Comparison of ENCODE assay signal across 10 cellular contexts in the genomic region with DNA sequence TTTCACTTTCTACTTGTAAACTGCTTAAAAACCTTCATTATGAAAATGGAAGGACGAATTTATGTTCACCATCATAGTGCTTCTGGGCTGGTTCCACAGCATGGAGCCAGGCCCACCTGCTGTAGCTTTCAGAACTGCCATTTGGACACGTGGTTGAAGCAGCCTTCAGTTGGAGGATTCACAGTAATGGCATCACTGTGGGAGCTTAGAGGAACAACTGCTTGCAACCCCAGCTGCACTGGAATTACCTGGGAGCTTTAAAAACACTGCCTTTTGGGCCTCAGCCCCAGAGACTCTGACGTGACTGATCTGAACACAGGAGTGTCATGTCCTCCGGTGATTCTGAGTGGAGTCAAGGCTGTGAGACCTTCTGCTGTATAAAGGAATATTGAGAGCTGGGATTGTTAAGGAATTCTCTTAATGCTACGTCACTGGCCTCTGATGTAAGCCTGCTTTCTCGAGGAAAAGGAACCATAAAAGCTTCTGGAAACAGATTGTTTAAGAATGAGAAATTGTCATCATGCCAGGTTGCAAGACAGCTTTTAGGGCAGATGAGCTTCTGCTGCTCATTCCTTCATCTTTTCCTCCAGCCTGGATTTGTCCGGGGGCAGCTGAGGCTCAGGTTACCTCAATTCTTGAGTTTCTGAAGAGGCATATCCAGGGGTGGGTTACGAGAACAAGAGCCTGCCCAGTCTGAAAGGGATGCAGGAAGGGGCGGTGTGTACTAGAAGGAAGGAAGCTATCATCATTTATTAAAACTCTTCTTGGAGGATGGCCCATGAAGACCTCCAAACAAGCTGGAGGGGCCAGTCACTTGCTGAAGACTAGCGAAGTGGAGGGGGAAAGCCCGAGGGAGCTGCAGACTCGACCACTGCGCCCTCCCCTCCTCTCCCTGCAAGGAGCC. TPM values are rescaled to one million over a fixed set of nuclear protein-coding genes. Genes with fewer than 3 reads are reported as not detected.
DNase-seq lines count a peak whose midpoint lies in the region; ATAC-seq, FAIRE-seq and TF ChIP-seq lines count a peak whose summit lies in the region.
"Had no signal": no experiment of that assay in that cellular context is flagged by ENCODE, and none has a peak within 500 bp of the region (broad histone marks: within the 10 kb centered on the region; RNA-seq: fewer than 3 reads in every experiment).

No MANE protein-coding gene starts in this region.

- peak overlapping the region; percentile 59 for H3K4me3 ChIP-seq in astrocyte of the cerebellum (ENCODE audit: low read depth, low read length)
- H3K4me3 ChIP-seq in small intestine (ENCODE audit: low read depth in 1 of 2, low read length in 2 of 2), result no peak overlapping the region

- H3K9me3 Mint-ChIP-seq in immature natural killer cell, result peaks cover 9 to 18% (median 15%) of the 10 kb centered on the region in 6 donors

- no peak for ATAC-seq in GM21360 (IDR thresholded peaks at IDR 0.05; ENCODE audit: unreplicated experiment)

- H3K4me1 ChIP-seq in small intestine (ENCODE audit: control insufficient read depth in 2 of 2, insufficient read depth in 1 of 2, low read depth in 1 of 2, low read length in 1 of 2), result peaks cover 0 to 2% of the 10 kb centered on the region in 2 donors

- no peak overlapping the region for H3K27ac Mint-ChIP-seq in immature natural killer cell
- H3K27ac Mint-ChIP-seq: memory B cell had no signal

- peaks cover 3% of the 10 kb centered on the region in 2 donors for H3K27me3 ChIP-seq in small intestine (ENCODE audit: control insufficient read depth in 2 of 2, insufficient read depth in 2 of 2, low read length in 2 of 2)

- H3K9me3 ChIP-seq in small intestine (ENCODE audit: control insufficient read depth, low read depth), result no peaks in the 10 kb centered on the region

- in situ Hi-C loops in astrocyte of the cerebellum (cut with HindIII; ENCODE audit: low sequenced_read_pairs), result no loop called here

- H3K27ac ChIP-seq in small intestine (ENCODE audit: low read depth in 1 of 2, low read length in 1 of 2) (peak overlapping the region; percentile 17 to 97), caudate nucleus (ENCODE audit: low read depth, low read length) (no peak overlapping the region)

- H3K36me3 ChIP-seq in small intestine (ENCODE audit: control insufficient read depth in 2 of 2, insufficient read depth in 2 of 2, low read length in 2 of 2), result no peaks in the 10 kb centered on the region

- TF ChIP-seq CTCF in astrocyte of the cerebellum (IDR thresholded peaks at IDR 0.05; ENCODE audit: low read depth, low read length, missing control alignments), result no peak

- H3K4me1 Mint-ChIP-seq in immature natural killer cell, result peaks cover 36 to 55% of the 10 kb centered on the region in 2 donors

- peaks cover 3 to 11% (median 3%) of the 10 kb centered on the region in 3 donors for H3K36me3 Mint-ChIP-seq in immature natural killer cell

- 54 to 77% (median 72%) methylated on average over 13 of the region's 13 CpGs for WGBS in small intestine, 3 donors

- DNase-seq in GM04504 (ENCODE audit: low read depth), result peak; percentile 90
- no peak for DNase-seq in astrocyte of the cerebellum (ENCODE audit: low read depth)
- no peak for DNase-seq in immature natural killer cell
- no peak for DNase-seq in small intestine
- no peak for DNase-seq in stimulated activated CD4-positive, alpha-beta T cell treated with anti-CD3 and anti-CD28 coated beads, Interleukin-12 subunit alpha, Interleukin-12 subunit beta, amount 100 ng/mL, for 4 hours
- DNase-seq in Kasumi-1 (lab: John Stamatoyannopoulos, UW), result no peak
- DNase-seq in caudate nucleus (lab: John Stamatoyannopoulos, UW), result no peak
- DNase-seq: amniotic stem cell had no signal

- peak overlapping the region in 4 of 5 donors; percentile 33 to 60 (median 50) for H3K4me3 Mint-ChIP-seq in immature natural killer cell
- H3K4me3 Mint-ChIP-seq: memory B cell had no signal

- FAIRE-seq in small intestine (lab: Jason Lieb, UNC), result no peak

- H3K27me3 Mint-ChIP-seq in immature natural killer cell (ENCODE audit: low read depth in 3 of 3), result peaks cover 9 to 35% (median 22%) of the 10 kb centered on the region in 3 donors

RNA-seq across cellular contexts. Expression of gene IL1R1, which starts 1.3 kb away (rescaled TPM):
- polyA plus RNA-seq in immature natural killer cell (1 to 10 TPM in 1 of 3 donors, under 1 TPM in 1, not detected in 1; 0.96 to 4.0 TPM), small intestine (10 to 100 TPM in 2 of 3 donors, 1 to 10 TPM in 1; 2.9 to 36.7 (median 18.4) TPM)

RNA-seq across cellular contexts. Expression of gene IL1RL2, which starts 45.6 kb away (rescaled TPM):
- not detected for polyA plus RNA-seq in immature natural killer cell
- under 1 TPM in 1 of 3 donors, not detected in 2; 0.34 TPM for polyA plus RNA-seq in small intestine
